Comparison of ENCODE assay signal across 8 cellular contexts in genomic region chr2:183038341-183039300, GRCh38. TPM values are rescaled to one million over a fixed set of nuclear protein-coding genes. Genes with fewer than 3 reads are reported as not detected.
DNase-seq lines count a peak whose midpoint lies in the region; ATAC-seq and TF ChIP-seq lines count a peak whose summit lies in the region.

Gene NCKAP1, minus strand, starts transcription at chr2:183038457. Its CDS starts 358 bp downstream, at chr2:183038099.

- TF ChIP-seq POLR2A in ovary (IDR thresholded peaks at IDR 0.05) (peak; percentile 59), testis (IDR thresholded peaks at IDR 0.05) (no peak)

- peaks cover 35% of the 10 kb centered on the region for H3K4me1 ChIP-seq in DOHH2 (ENCODE audit: control insufficient read depth, low read length)
- H3K4me1 ChIP-seq in cardiac muscle cell (ENCODE audit: low read depth): peaks cover 25% of the 10 kb centered on the region
- H3K4me1 ChIP-seq in ovary (ENCODE audit: insufficient read depth): peaks cover 1% of the 10 kb centered on the region
- H3K4me1 ChIP-seq in testis: peaks cover 9% of the 10 kb centered on the region

- TF ChIP-seq EP300 in ovary (IDR thresholded peaks at IDR 0.05): no peak

- H3K9me2 ChIP-seq in DOHH2 (replicated peaks; ENCODE audit: control insufficient read depth, low read length): no peaks in the 10 kb centered on the region

- H3K4me3 ChIP-seq in DOHH2 (ENCODE audit: low read length): peak within 1 kb of the TSS; percentile 72
- H3K4me3 ChIP-seq in cardiac muscle cell: peak within 1 kb of the TSS; percentile 98
- H3K4me3 ChIP-seq in ovary: peak within 1 kb of the TSS; percentile 95
- peak within 1 kb of the TSS; percentile 86 to 96 for H3K4me3 ChIP-seq in testis

- H3K27ac ChIP-seq in DOHH2 (ENCODE audit: low read depth, low read length) (no peak within 1 kb of the TSS), adipose tissue (ENCODE audit: low read depth, low read length) (peak within 1 kb of the TSS; percentile 94), cardiac muscle cell (peak within 1 kb of the TSS; percentile 99), ovary (peak within 1 kb of the TSS; percentile 99 to 100), testis (peak within 1 kb of the TSS; percentile 99)

- WGBS in adipose tissue, 3 donors: 1 to 3% (median 2%) methylated on average over 37 to 68 of the region's 68 CpGs
- 1 to 2% (median 1%) methylated on average over 48 to 68 of the region's 68 CpGs for WGBS in ovary, 3 donors
- 1% methylated on average over 31 to 57 of the region's 68 CpGs for WGBS in testis, 2 donors

- no peaks in the 10 kb centered on the region for H3K36me3 ChIP-seq in DOHH2 (ENCODE audit: control insufficient read depth, low read length)
- no peaks in the 10 kb centered on the region for H3K36me3 ChIP-seq in cardiac muscle cell
- H3K36me3 ChIP-seq in ovary: no peaks in the 10 kb centered on the region
- no peaks in the 10 kb centered on the region for H3K36me3 ChIP-seq in testis (ENCODE audit: low read depth, missing control alignments)

- H3K4me2 ChIP-seq in DOHH2 (ENCODE audit: low read length): peak within 1 kb of the TSS; percentile 82

- DNase-seq in Kasumi-1 (lab: John Stamatoyannopoulos, UW) (peak; percentile 76 to 77), SW480 (ENCODE audit: low spot score) (peak; percentile 82), cardiac muscle cell (ENCODE audit: low read depth in 1 of 2, low spot score in 1 of 2) (peak; percentile 91 to 93), ovary (peak; percentile 90 to 96 (median 94)), testis (peak; percentile 93)

- TF ChIP-seq CTCF in DOHH2 (IDR thresholded peaks at IDR 0.05; ENCODE audit: low read depth, low read length, poor library complexity, severe bottlenecking) (peak; percentile 63), cardiac muscle cell (IDR thresholded peaks at IDR 0.05; ENCODE audit: low read depth, low read length) (peak; percentile 57), ovary (IDR thresholded peaks at IDR 0.05) (peak; percentile 72 to 99 (median 99)), testis (IDR thresholded peaks at IDR 0.05) (peak; percentile 95 to 99 (median 96))

- H3K9me3 ChIP-seq in DOHH2 (ENCODE audit: control insufficient read depth, insufficient read depth, low read length): no peaks in the 10 kb centered on the region
- no peaks in the 10 kb centered on the region for H3K9me3 ChIP-seq in cardiac muscle cell (ENCODE audit: low read depth)
- no peaks in the 10 kb centered on the region for H3K9me3 ChIP-seq in ovary
- H3K9me3 ChIP-seq in testis: no peaks in the 10 kb centered on the region

- H4K20me1 ChIP-seq in DOHH2 (ENCODE audit: control insufficient read depth, insufficient read depth, low read depth, low read length): peaks cover 3% of the 10 kb centered on the region; the same call in 1 of the 2 replicates

- ATAC-seq in GM21737 (IDR thresholded peaks at IDR 0.05; ENCODE audit: unreplicated experiment): peak; percentile 81

- peaks cover 18% of the 10 kb centered on the region for H3F3A ChIP-seq in DOHH2 (ENCODE audit: control insufficient read depth, insufficient read depth)

- no peaks in the 10 kb centered on the region for H3K79me2 ChIP-seq in DOHH2 (ENCODE audit: control insufficient read depth, low read length)

- peaks cover 53% of the 10 kb centered on the region for H3K27me3 ChIP-seq in DOHH2 (ENCODE audit: control insufficient read depth, low read length)
- H3K27me3 ChIP-seq in cardiac muscle cell: no peaks in the 10 kb centered on the region
- H3K27me3 ChIP-seq in ovary: no peaks in the 10 kb centered on the region
- no peaks in the 10 kb centered on the region for H3K27me3 ChIP-seq in testis

- intact Hi-C loops in ovary (cut with DNase I): loop anchor here in 1 of 4 donors (5.0 kb wide), 1 partner anchor 84 kb away; the partner anchor contains the start of gene NUP35
- intact Hi-C loops in testis (cut with DNase I; ENCODE audit: low total_unique reads): no loop called here

RNA-seq across cellular contexts. Expression of gene NCKAP1, which starts in this region (rescaled TPM):
- polyA plus RNA-seq in adipose tissue (10 to 100 TPM; 36.6 to 56.8 (median 41.5) TPM), cardiac muscle cell (81.7 and 102 TPM in 2 replicates), ovary (10 to 100 TPM; 59.9 to 66.3 TPM), testis (ENCODE audit: insufficient read depth, low read depth, low replicate concordance) (59.6 TPM)
- total RNA-seq in cardiac muscle cell (90.4 and 91.4 TPM in 2 replicates), ovary (100 to 1,000 TPM in 5 of 7 donors, 10 to 100 TPM in 2; 78.7 to 122 (median 109) TPM), testis (100 to 1,000 TPM in 1 of 2 donors, 10 to 100 TPM in 1; 82.9 to 110 TPM)
